Comparison of ENCODE assay signal across 1 cellular context in the genomic region with DNA sequence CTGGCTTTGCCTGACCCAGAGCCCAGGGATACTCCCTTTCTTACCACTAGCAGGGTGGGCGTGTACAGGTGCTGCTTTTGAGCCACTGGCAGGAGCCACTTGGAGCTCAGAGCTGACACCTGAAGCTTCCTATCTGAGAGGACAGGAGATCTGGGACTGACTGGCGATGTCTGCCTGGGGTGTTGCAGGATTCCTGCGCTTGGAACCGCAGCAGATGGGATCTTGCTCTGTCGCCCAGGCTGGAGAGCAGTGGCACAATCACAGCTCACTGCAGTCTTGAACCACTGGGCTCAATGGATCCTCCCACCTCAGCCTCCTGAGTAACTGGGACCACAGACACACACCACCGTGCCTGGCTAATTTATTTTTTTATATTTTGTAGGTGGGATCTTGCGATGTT.
TF ChIP-seq lines count a peak whose summit lies in the region.

No MANE protein-coding gene starts in this region.

TF ChIP-seq in H1, 55 proteins besides CTCF, POLR2A, EP300 and RAD21 (continued from another document):
- TF ChIP-seq HDAC6 (IDR thresholded peaks at IDR 0.05; ENCODE audit: low read depth, low read length) (no peak), SRF (IDR thresholded peaks at IDR 0.05; ENCODE audit: low read depth, low read length) (peak; percentile 42; the same call in 1 of the 2 replicates), HDAC2 (IDR thresholded peaks at IDR 0.05; ENCODE audit: borderline replicate concordance in 1 of 2, low read depth in 2 of 2, low read length in 2 of 2) (no peak), SIX5 (IDR thresholded peaks at IDR 0.05; ENCODE audit: low read depth, low read length) (no peak), EGR1 (IDR thresholded peaks at IDR 0.05; ENCODE audit: borderline replicate concordance, low read depth, low read length) (no peak)
